ENCODE assay signal across 8 cellular contexts in the genomic region with DNA sequence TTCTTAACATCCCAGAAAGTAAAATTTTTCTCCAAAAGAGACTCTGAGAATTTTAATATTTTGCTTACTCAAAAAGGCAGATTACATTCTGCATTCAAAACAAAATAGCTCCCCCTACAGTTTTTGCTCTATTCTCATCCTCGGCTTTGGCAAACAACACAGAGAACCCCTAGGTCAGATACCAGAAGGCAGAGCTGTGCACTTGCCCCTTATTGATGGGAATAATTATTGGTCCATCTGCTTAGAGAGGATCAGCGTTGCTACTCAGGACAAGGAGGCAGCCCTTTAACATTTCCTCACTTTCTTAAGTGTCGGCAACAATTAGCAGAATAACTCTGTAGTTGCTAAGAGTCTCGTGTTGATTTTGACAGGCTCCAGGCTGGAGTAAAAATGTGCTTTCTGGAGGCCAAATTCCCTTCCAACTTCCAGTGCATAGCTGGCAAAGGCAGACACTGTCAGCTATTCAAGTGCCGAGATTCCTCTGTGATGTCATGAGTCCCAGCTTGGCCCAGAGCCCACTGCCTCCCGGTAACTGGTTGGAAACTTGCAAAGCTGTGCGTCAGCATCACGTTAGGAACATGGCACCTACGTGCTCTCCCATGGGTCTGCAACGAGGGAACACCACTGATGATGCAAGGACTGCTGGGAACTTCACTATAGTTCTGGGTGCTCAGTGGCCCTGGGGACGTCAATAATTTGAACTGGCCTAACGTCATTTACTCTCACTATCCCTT.
DNase-seq lines count a peak whose midpoint lies in the region; ATAC-seq and TF ChIP-seq lines count a peak whose summit lies in the region.

No MANE protein-coding gene starts in this region.

- intact Hi-C loops in Right ventricle myocardium inferior (cut with DNase I) (loop anchor here (5.0 to 10.0 kb wide), 3 partner anchors 266 to 638 kb away; a partner anchor contains a TSS), psoas muscle (cut with DNase I) (loop anchor here in 1 of 2 donors (5.0 kb wide), 2 partner anchors 483 to 638 kb away; a partner anchor contains a TSS)

- no peaks in the 10 kb centered on the region for H3K27me3 ChIP-seq in psoas muscle (ENCODE audit: insufficient read depth in 3 of 3, low read length in 2 of 3)

- DNase-seq in GM04504 (ENCODE audit: low read depth): peak; percentile 41
- DNase-seq in Right ventricle myocardium inferior (ENCODE audit: missing footprints): peak; percentile 86
- DNase-seq in psoas muscle: peak; percentile 84 to 92
- no peak for DNase-seq in stimulated activated naive B cell treated with anti-CD40 and anti-IgM and Interleukin-4, amounts not matched to agents 10 μg/mL and 1 μg/mL and 100 μg/mL, for 72 hours
- no peak for DNase-seq in activated T-cell treated with anti-CD3 and anti-CD28 coated beads, Interleukin-2, amount 50 U/mL, for 4 hours
- no peak for DNase-seq in NCI-H345 treated with DMSO at 0.1 percent for 48 hours (lab: John Stamatoyannopoulos, UW; ENCODE audit: unreplicated experiment)

- H3K36me3 Mint-ChIP-seq in stimulated activated naive B cell treated with anti-CD40 and anti-IgM and Interleukin-4, amounts not matched to agents 10 μg/mL and 1 μg/mL and 100 μg/mL, for 72 hours: no peaks in the 10 kb centered on the region
- no peaks in the 10 kb centered on the region for H3K36me3 Mint-ChIP-seq in activated T-cell treated with anti-CD3 and anti-CD28 coated beads, Interleukin-2, amount 50 U/mL, for 4 hours (ENCODE audit: insufficient read depth)

- H3K27ac Mint-ChIP-seq in stimulated activated naive B cell treated with anti-CD40 and anti-IgM and Interleukin-4, amounts not matched to agents 10 μg/mL and 1 μg/mL and 100 μg/mL, for 72 hours: no peak overlapping the region

- H3K4me1 ChIP-seq in psoas muscle: no peaks in the 10 kb centered on the region

- no peaks in the 10 kb centered on the region for H3K9me3 ChIP-seq in psoas muscle

- 8 to 13% (median 8%) methylated on average over 12 of the region's 12 CpGs for WGBS in psoas muscle, 3 donors

- peak overlapping the region; percentile 59 for H3K27ac ChIP-seq in psoas muscle

- ATAC-seq in SK-N-SH treated with all-trans-retinoic acid at 6 μM for 48 hours (peak; percentile 89), Right ventricle myocardium inferior (peak; percentile 88), psoas muscle (peak; percentile 49 to 92 (median 78)), HG02759 (IDR thresholded peaks at IDR 0.05; ENCODE audit: unreplicated experiment) (no peak)
- ATAC-seq in stimulated activated naive B cell treated with anti-CD40 and anti-IgM and Interleukin-4, amounts not matched to agents 10 μg/mL and 1 μg/mL and 100 μg/mL, for 72 hours (replicated peaks): no peak
- ATAC-seq in activated T-cell treated with anti-CD3 and anti-CD28 coated beads, Interleukin-2, amount 50 U/mL, for 4 hours: no peak

- H3K27me3 Mint-ChIP-seq in stimulated activated naive B cell treated with anti-CD40 and anti-IgM and Interleukin-4, amounts not matched to agents 10 μg/mL and 1 μg/mL and 100 μg/mL, for 72 hours: no peaks in the 10 kb centered on the region
- H3K27me3 Mint-ChIP-seq in activated T-cell treated with anti-CD3 and anti-CD28 coated beads, Interleukin-2, amount 50 U/mL, for 4 hours (ENCODE audit: low read depth): no peaks in the 10 kb centered on the region

- H3K4me3 ChIP-seq in psoas muscle: no peak overlapping the region

- no peaks in the 10 kb centered on the region for H3K4me1 Mint-ChIP-seq in stimulated activated naive B cell treated with anti-CD40 and anti-IgM and Interleukin-4, amounts not matched to agents 10 μg/mL and 1 μg/mL and 100 μg/mL, for 72 hours
- H3K4me1 Mint-ChIP-seq in activated T-cell treated with anti-CD3 and anti-CD28 coated beads, Interleukin-2, amount 50 U/mL, for 4 hours (ENCODE audit: low read depth): no peaks in the 10 kb centered on the region

- peaks cover 5% of the 10 kb centered on the region in 2 donors for H3K9me3 Mint-ChIP-seq in stimulated activated naive B cell treated with anti-CD40 and anti-IgM and Interleukin-4, amounts not matched to agents 10 μg/mL and 1 μg/mL and 100 μg/mL, for 72 hours
- H3K9me3 Mint-ChIP-seq in activated T-cell treated with anti-CD3 and anti-CD28 coated beads, Interleukin-2, amount 50 U/mL, for 4 hours: peaks cover 4% of the 10 kb centered on the region

- peak; percentile 47 for TF ChIP-seq CTCF in psoas muscle (IDR thresholded peaks at IDR 0.05)

- H3K36me3 ChIP-seq in psoas muscle (ENCODE audit: insufficient read depth in 1 of 2, low read depth in 1 of 2): no peaks in the 10 kb centered on the region

- no peak overlapping the region for H3K4me3 Mint-ChIP-seq in stimulated activated naive B cell treated with anti-CD40 and anti-IgM and Interleukin-4, amounts not matched to agents 10 μg/mL and 1 μg/mL and 100 μg/mL, for 72 hours
- H3K4me3 Mint-ChIP-seq in activated T-cell treated with anti-CD3 and anti-CD28 coated beads, Interleukin-2, amount 50 U/mL, for 4 hours: no peak overlapping the region

TF ChIP-seq in SK-N-SH treated with all-trans-retinoic acid at 6 μM for 48 hours, 23 proteins besides CTCF, POLR2A, EP300 and RAD21:
- TF ChIP-seq ZFP30 (CRISPR knock-in tag; IDR thresholded peaks at IDR 0.05) (no peak), RARB (CRISPR knock-in tag; IDR thresholded peaks at IDR 0.05) (no peak), ZFP3 (CRISPR knock-in tag; IDR thresholded peaks at IDR 0.05) (no peak), ZNF565 (CRISPR knock-in tag; conservative IDR thresholded peaks at IDR 0.05; ENCODE audit: low read depth) (no peak), GLIS3 (CRISPR knock-in tag; IDR thresholded peaks at IDR 0.05) (no peak), BACH2 (CRISPR knock-in tag; IDR thresholded peaks at IDR 0.05; ENCODE audit: borderline replicate concordance) (no peak), ZNF70 (CRISPR knock-in tag; IDR thresholded peaks at IDR 0.05) (no peak), ESRRG (CRISPR knock-in tag; IDR thresholded peaks at IDR 0.05) (no peak), ZNF8 (CRISPR knock-in tag; IDR thresholded peaks at IDR 0.05) (no peak), ISL1 (CRISPR knock-in tag; IDR thresholded peaks at IDR 0.05) (0 out of 2 replicates have a peak, but pooled peaks have one; percentile 20), TOX (CRISPR knock-in tag; IDR thresholded peaks at IDR 0.05; ENCODE audit: borderline replicate concordance) (no peak; the same call in 1 of the 2 replicates), SNAI2 (CRISPR knock-in tag; IDR thresholded peaks at IDR 0.05) (no peak), CSDC2 (CRISPR knock-in tag; IDR thresholded peaks at IDR 0.05) (no peak), TCF4 (CRISPR knock-in tag; IDR thresholded peaks at IDR 0.05; ENCODE audit: borderline replicate concordance) (no peak), ZC3H10 (CRISPR knock-in tag; IDR thresholded peaks at IDR 0.05) (peak; percentile 91)
- TF ChIP-seq, protein P1, sequence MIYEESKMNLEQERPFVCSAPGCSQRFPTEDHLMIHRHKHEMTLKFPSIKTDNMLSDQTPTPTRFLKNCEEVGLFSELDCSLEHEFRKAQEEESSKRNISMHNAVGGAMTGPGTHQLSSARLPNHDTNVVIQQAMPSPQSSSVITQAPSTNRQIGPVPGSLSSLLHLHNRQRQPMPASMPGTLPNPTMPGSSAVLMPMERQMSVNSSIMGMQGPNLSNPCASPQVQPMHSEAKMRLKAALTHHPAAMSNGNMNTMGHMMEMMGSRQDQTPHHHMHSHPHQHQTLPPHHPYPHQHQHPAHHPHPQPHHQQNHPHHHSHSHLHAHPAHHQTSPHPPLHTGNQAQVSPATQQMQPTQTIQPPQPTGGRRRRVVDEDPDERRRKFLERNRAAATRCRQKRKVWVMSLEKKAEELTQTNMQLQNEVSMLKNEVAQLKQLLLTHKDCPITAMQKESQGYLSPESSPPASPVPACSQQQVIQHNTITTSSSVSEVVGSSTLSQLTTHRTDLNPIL (CRISPR knock-in tag; IDR thresholded peaks at IDR 0.05; ENCODE audit: low read depth): no peak
- TF ChIP-seq, protein P2, sequence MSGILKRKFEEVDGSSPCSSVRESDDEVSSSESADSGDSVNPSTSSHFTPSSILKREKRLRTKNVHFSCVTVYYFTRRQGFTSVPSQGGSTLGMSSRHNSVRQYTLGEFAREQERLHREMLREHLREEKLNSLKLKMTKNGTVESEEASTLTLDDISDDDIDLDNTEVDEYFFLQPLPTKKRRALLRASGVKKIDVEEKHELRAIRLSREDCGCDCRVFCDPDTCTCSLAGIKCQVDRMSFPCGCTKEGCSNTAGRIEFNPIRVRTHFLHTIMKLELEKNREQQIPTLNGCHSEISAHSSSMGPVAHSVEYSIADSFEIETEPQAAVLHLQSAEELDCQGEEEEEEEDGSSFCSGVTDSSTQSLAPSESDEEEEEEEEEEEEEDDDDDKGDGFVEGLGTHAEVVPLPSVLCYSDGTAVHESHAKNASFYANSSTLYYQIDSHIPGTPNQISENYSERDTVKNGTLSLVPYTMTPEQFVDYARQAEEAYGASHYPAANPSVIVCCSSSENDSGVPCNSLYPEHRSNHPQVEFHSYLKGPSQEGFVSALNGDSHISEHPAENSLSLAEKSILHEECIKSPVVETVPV (CRISPR knock-in tag; IDR thresholded peaks at IDR 0.05): no peak
- TF ChIP-seq, protein P3, sequence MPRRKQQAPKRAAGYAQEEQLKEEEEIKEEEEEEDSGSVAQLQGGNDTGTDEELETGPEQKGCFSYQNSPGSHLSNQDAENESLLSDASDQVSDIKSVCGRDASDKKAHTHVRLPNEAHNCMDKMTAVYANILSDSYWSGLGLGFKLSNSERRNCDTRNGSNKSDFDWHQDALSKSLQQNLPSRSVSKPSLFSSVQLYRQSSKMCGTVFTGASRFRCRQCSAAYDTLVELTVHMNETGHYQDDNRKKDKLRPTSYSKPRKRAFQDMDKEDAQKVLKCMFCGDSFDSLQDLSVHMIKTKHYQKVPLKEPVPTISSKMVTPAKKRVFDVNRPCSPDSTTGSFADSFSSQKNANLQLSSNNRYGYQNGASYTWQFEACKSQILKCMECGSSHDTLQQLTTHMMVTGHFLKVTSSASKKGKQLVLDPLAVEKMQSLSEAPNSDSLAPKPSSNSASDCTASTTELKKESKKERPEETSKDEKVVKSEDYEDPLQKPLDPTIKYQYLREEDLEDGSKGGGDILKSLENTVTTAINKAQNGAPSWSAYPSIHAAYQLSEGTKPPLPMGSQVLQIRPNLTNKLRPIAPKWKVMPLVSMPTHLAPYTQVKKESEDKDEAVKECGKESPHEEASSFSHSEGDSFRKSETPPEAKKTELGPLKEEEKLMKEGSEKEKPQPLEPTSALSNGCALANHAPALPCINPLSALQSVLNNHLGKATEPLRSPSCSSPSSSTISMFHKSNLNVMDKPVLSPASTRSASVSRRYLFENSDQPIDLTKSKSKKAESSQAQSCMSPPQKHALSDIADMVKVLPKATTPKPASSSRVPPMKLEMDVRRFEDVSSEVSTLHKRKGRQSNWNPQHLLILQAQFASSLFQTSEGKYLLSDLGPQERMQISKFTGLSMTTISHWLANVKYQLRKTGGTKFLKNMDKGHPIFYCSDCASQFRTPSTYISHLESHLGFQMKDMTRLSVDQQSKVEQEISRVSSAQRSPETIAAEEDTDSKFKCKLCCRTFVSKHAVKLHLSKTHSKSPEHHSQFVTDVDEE (CRISPR knock-in tag; IDR thresholded peaks at IDR 0.05): no peak
TF ChIP-seq in SK-N-SH treated with all-trans-retinoic acid at 6 μM for 48 hours: peak in this region for 2.

Comparison
In these comparisons a context has a peak if more than half of its experiments do, and no peak if none do; other contexts are left out.
1. DNase-seq: peak in GM04504 (single experiment), Right ventricle myocardium inferior (single experiment) and psoas muscle (2 of 2); none in stimulated activated naive B cell treated with anti-CD40 and anti-IgM and Interleukin-4, amounts not matched to agents 10 μg/mL and 1 μg/mL and 100 μg/mL, for 72 hours (single experiment), activated T-cell treated with anti-CD3 and anti-CD28 coated beads, Interleukin-2, amount 50 U/mL, for 4 hours (single experiment) and NCI-H345 treated with DMSO at 0.1 percent for 48 hours (single experiment).
2. ATAC-seq: peak in SK-N-SH treated with all-trans-retinoic acid at 6 μM for 48 hours (single experiment), Right ventricle myocardium inferior (single experiment) and psoas muscle (4 of 4); none in stimulated activated naive B cell treated with anti-CD40 and anti-IgM and Interleukin-4, amounts not matched to agents 10 μg/mL and 1 μg/mL and 100 μg/mL, for 72 hours (0 of 2), activated T-cell treated with anti-CD3 and anti-CD28 coated beads, Interleukin-2, amount 50 U/mL, for 4 hours (0 of 2) and HG02759 (single experiment).